Comparison of ENCODE assay signal across 1 cellular context in genomic region chr2:45394842-45395241, GRCh38.
TF ChIP-seq lines count a peak whose summit lies in the region.

No MANE protein-coding gene starts in this region.

TF ChIP-seq in GM23338, 12 proteins besides CTCF, POLR2A, EP300 and RAD21 (continued from another document):
- TF ChIP-seq REST (IDR thresholded peaks at IDR 0.05; ENCODE audit: unreplicated experiment) = no peak
- TF ChIP-seq EZH2phosphoT487 (IDR thresholded peaks at IDR 0.05; ENCODE audit: unreplicated experiment) = no peak
- TF ChIP-seq ZNF114 (CRISPR knock-in tag; IDR thresholded peaks at IDR 0.05) = no peak
- no peak for TF ChIP-seq ZNF331 (CRISPR knock-in tag; IDR thresholded peaks at IDR 0.05; ENCODE audit: low read depth)
- TF ChIP-seq CREB1 (CRISPR knock-in tag; IDR thresholded peaks at IDR 0.05; ENCODE audit: low read depth) = no peak
TF ChIP-seq in GM23338: peak in this region for 0.
